8 cellular contexts compared by ENCODE assay signal in genomic region chr10:15370741-15371701, GRCh38. TPM values are rescaled to one million over a fixed set of nuclear protein-coding genes. Genes with fewer than 3 reads are reported as not detected.
A peak's percentile ranks its signal among the peaks of the same experiment; 100 is the strongest.
DNase-seq lines count a peak whose midpoint lies in the region; ATAC-seq, FAIRE-seq and TF ChIP-seq lines count a peak whose summit lies in the region.

TSS of gene FAM171A1 (minus strand) at chr10:15371289. CDS start at chr10:15371052, 237 bp downstream.

- TF ChIP-seq POLR2A in HepG2 (IDR thresholded peaks at IDR 0.05; ENCODE audit: insufficient read depth in 1 of 2, low read depth in 2 of 2, low read length in 2 of 2), result no peak

- in situ Hi-C loops in HepG2 (cut with HindIII; ENCODE audit: extremely low pct_ligation_motif_present, low pct_unique_long_range_greater_than_20kb), result loop anchor here (5.0 kb wide), 2 partner anchors 44 to 109 kb away; no protein-coding TSS in a partner anchor

- no peak; the same call in 1 of the 2 replicates for TF ChIP-seq CTCF in BJ (IDR thresholded peaks at IDR 0.05; ENCODE audit: insufficient read depth, low read depth, low read length)
- TF ChIP-seq CTCF in LNCAP (IDR thresholded peaks at IDR 0.05), result peak; percentile 86
- peak; percentile 33 for TF ChIP-seq CTCF in HepG2 (CRISPR knock-in tag; IDR thresholded peaks at IDR 0.05)

- FAIRE-seq in HepG2 (lab: Jason Lieb, UNC), result no peak

- no peak for DNase-seq in BJ (ENCODE audit: low read depth)
- DNase-seq in activated CD4-positive, alpha-beta T cell treated with anti-CD3 and anti-CD28 coated beads, Interleukin-2, amount 50 U/mL, for 4 hours, result peak; percentile 50 to 55
- peak; percentile 19 for DNase-seq in dedifferentiated amniotic fluid mesenchymal stem cell (ENCODE audit: extremely low spot score)
- no peak for DNase-seq in HepG2 (ENCODE audit: low spot score)
- peak; percentile 45 for DNase-seq in stimulated activated CD4-positive, alpha-beta T cell treated with anti-CD3 and anti-CD28 coated beads, Interleukin-2, amount 100 ng/mL, for 4 hours (ENCODE audit: low read depth)

- 21% methylated on average over 3 of the region's 135 CpGs for WGBS in HepG2 (ENCODE audit: low lambda C conversion rate)

- no peak within 1 kb of the TSS for H2AFZ ChIP-seq in HepG2 (ENCODE audit: low read length)

- peak within 1 kb of the TSS; percentile 65 for H3K27ac ChIP-seq in HepG2 (ENCODE audit: extremely low read length, insufficient read depth, low read length)

- H3K36me3 ChIP-seq in BJ (ENCODE audit: control insufficient read depth, insufficient read depth, low read length) (no peaks in the 10 kb centered on the region), HepG2 (replicated peaks in 1 of 2; ENCODE audit: control insufficient read depth in 1 of 2, insufficient read depth in 2 of 2, low read length in 2 of 2) (no peaks in the 10 kb centered on the region)

- H4K20me1 ChIP-seq in HepG2 (ENCODE audit: insufficient read depth, low read length), result no peaks in the 10 kb centered on the region

- H3K79me2 ChIP-seq in HepG2 (ENCODE audit: insufficient read depth, low read length), result peaks cover 43% of the 10 kb centered on the region

- H3K4me2 ChIP-seq in HepG2 (ENCODE audit: low read depth, low read length), result peak within 1 kb of the TSS; percentile 91

- intact Hi-C loops in HepG2 (cut with micrococcal nuclease; ENCODE audit: unreplicated experiment), result loop anchor here (1.0 kb wide), 1 partner anchor 109 kb away; no protein-coding TSS in a partner anchor

- H3K27me3 ChIP-seq in BJ (ENCODE audit: control insufficient read depth, insufficient read depth, low read length) (no peaks in the 10 kb centered on the region), HepG2 (ENCODE audit: control insufficient read depth in 1 of 2, insufficient read depth in 2 of 2, low read length in 2 of 2) (0 out of 5 replicates have a peak, but pooled peaks cover 0 to 4% of the 10 kb centered on the region in 2 experiments)

- TF ChIP-seq EP300 in HepG2 (IDR thresholded peaks at IDR 0.05; ENCODE audit: low read depth in 2 of 2, low read length in 2 of 2) (no peak), HepG2 (CRISPR knock-in tag; IDR thresholded peaks at IDR 0.05; ENCODE audit: borderline replicate concordance) (no peak)

- peak within 1 kb of the TSS; percentile 91 for H3K9ac ChIP-seq in HepG2 (ENCODE audit: insufficient read depth, low read depth, low read length)

- TF ChIP-seq RAD21 in HepG2 (CRISPR knock-in tag; IDR thresholded peaks at IDR 0.05), result peak; percentile 55; the same call in 1 of the 2 replicates

- peak; percentile 68 for ATAC-seq in GM19463 (IDR thresholded peaks at IDR 0.05; ENCODE audit: unreplicated experiment)
- peak; percentile 65 for ATAC-seq in HepG2
- ATAC-seq in HG03442 (IDR thresholded peaks at IDR 0.05; ENCODE audit: unreplicated experiment), result no peak

- CTCF ChIA-PET in BJ (lab: Yijun Ruan, JAX), result interaction anchor here (0.6 to 1.4 kb wide), 6 partner anchors 9 to 204 kb away, joined by 3 to 5 read pairs (median 4); no protein-coding TSS in a partner anchor
- CTCF ChIA-PET in HepG2 (lab: Yijun Ruan, JAX; ENCODE audit: low intra/inter-chr PET ratio, low total read pairs), result interaction anchor here (1.2 to 1.9 kb wide), 3 partner anchors 109 to 161 kb away, joined by 3 to 16 read pairs (median 13); no protein-coding TSS in a partner anchor

- BruUV-seq in HepG2 (replicated peaks; lab: Mats Ljungman, UMichigan), result no TSS peak

- H3K4me3 ChIP-seq in BJ (ENCODE audit: low read depth, low read length), result peak within 1 kb of the TSS; percentile 67
- peak within 1 kb of the TSS; percentile 77 to 84 (median 82) for H3K4me3 ChIP-seq in HepG2 (replicated peaks in 1 of 3; ENCODE audit: insufficient read depth in 1 of 3, low read depth in 2 of 3, low read length in 3 of 3)

- peaks cover 34% of the 10 kb centered on the region for H3K4me1 ChIP-seq in HepG2 (ENCODE audit: insufficient read depth, low read length)

- H3K9me3 ChIP-seq in HepG2 (ENCODE audit: low read length), result no peaks in the 10 kb centered on the region

- POLR2A ChIA-PET in BJ (lab: Charles Lee) (no interaction called here), HepG2 (lab: Yijun Ruan, JAX) (interaction anchor here (1.1 to 1.3 kb wide), 2 partner anchors 27 to 39 kb away, joined by 4 read pairs; no protein-coding TSS in a partner anchor)

TF ChIP-seq in HepG2, 621 proteins besides CTCF, POLR2A, EP300 and RAD21 (continues in another document):
- TF ChIP-seq, protein P1, sequence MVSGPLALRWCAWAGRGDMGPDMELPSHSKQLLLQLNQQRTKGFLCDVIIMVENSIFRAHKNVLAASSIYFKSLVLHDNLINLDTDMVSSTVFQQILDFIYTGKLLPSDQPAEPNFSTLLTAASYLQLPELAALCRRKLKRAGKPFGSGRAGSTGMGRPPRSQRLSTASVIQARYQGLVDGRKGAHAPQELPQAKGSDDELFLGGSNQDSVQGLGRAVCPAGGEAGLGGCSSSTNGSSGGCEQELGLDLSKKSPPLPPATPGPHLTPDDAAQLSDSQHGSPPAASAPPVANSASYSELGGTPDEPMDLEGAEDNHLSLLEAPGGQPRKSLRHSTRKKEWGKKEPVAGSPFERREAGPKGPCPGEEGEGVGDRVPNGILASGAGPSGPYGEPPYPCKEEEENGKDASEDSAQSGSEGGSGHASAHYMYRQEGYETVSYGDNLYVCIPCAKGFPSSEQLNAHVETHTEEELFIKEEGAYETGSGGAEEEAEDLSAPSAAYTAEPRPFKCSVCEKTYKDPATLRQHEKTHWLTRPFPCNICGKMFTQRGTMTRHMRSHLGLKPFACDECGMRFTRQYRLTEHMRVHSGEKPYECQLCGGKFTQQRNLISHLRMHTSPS (CRISPR knock-in tag; IDR thresholded peaks at IDR 0.05; ENCODE audit: low read depth), result no peak
- TF ChIP-seq MAFK (conservative IDR thresholded peaks at IDR 0.05 in 1 of 2, IDR thresholded peaks at IDR 0.05 in 1 of 2; ENCODE audit: low read length in 2 of 2) (no peak), MTERF4 (CRISPR knock-in tag; IDR thresholded peaks at IDR 0.05) (no peak), SIN3A (IDR thresholded peaks at IDR 0.05; ENCODE audit: borderline replicate concordance, low read depth, low read length) (peak; percentile 11; the same call in 1 of the 2 replicates), ZNF879 (CRISPR knock-in tag; IDR thresholded peaks at IDR 0.05) (no peak), RBFOX2 (IDR thresholded peaks at IDR 0.05; ENCODE audit: low read depth, low read length) (0 out of 2 replicates have a peak, but pooled peaks have one; percentile 2), SKI (IDR thresholded peaks at IDR 0.05; ENCODE audit: partially characterized antibody) (peak; percentile 33), ZNF564 (CRISPR knock-in tag; IDR thresholded peaks at IDR 0.05) (0 out of 2 replicates have a peak, but pooled peaks have one; percentile 9), YY1 (IDR thresholded peaks at IDR 0.05; ENCODE audit: insufficient read depth, insufficient replicate concordance, low read depth, low read length) (peak; percentile 24)
- TF ChIP-seq, protein P2, sequence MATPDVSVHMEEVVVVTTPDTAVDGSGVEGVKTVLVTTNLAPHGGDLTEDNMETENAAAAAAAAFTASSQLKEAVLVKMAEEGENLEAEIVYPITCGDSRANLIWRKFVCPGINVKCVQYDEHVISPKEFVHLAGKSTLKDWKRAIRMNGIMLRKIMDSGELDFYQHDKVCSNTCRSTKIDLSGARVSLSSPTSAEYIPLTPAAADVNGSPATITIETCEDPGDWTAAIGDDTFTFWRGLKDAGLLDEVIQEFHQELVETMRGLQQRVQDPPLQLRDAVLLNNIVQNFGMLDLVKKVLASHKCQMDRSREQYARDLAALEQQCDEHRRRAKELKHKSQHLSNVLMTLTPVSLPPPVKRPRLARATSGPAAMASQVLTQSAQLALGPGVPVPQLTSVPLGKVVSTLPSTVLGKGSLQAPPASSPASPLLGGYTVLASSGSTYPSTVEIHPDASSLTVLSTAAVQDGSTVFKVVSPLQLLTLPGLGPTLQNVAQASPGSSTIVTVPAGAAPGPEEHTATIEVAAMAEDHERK (CRISPR knock-in tag; IDR thresholded peaks at IDR 0.05; ENCODE audit: low read depth), result no peak

RNA-seq across cellular contexts. Expression of gene FAM171A1, which starts in this region (rescaled TPM):
- polyA plus RNA-seq in BJ (2011; rRNA removed) (13.2 and 18.4 TPM in 2 replicates), HepG2 (2011; rRNA removed) (34.7 and 37.7 TPM in 2 replicates)
- 9.9 and 13.3 TPM in 2 replicates for polyA minus RNA-seq in BJ (2011; rRNA and poly(A)+ RNA removed)
- 17.8 and 21.5 TPM in 2 replicates for total RNA-seq in HepG2 (2016; rRNA removed; fragmentation: Illumina TruSeq; extraction: Trizol)
- total RNA-seq in HepG2 (2016; cell fraction: cytosol; rRNA removed; fragmentation: Illumina TruSeq; extraction: Trizol; ENCODE audit: low read depth), result 4.7 and 5.7 TPM in 2 replicates
- total RNA-seq in HepG2 (2016; cell fraction: insoluble cytoplasmic fraction; rRNA removed; fragmentation: Illumina TruSeq; extraction: Trizol), result 14.6 and 21.5 TPM in 2 replicates
- total RNA-seq in HepG2 (2016; cell fraction: membrane; rRNA removed; fragmentation: Illumina TruSeq; extraction: Trizol), result 20.8 and 23.5 TPM in 2 replicates
- 19.2 and 22.3 TPM in 2 replicates for total RNA-seq in HepG2 (2016; cell fraction: nucleus; rRNA removed; fragmentation: Illumina TruSeq; extraction: Trizol)
- polyA plus RNA-seq in HepG2 (2011; cell fraction: cytosol; rRNA removed), result 36.5 and 41.2 TPM in 2 replicates
- 23.9 and 26.3 TPM in 2 replicates for polyA plus RNA-seq in HepG2 (2011; cell fraction: nucleus; rRNA removed)
- 30.7 and 50.8 TPM in 2 replicates for polyA plus RNA-seq in HepG2 (2012)
- polyA plus RNA-seq in HepG2 (2016; cell fraction: cytosol; fragmentation: Illumina TruSeq; extraction: Trizol; ENCODE audit: low read depth), result 4.7 and 5.3 TPM in 2 replicates
- 18.9 and 24.9 TPM in 2 replicates for polyA plus RNA-seq in HepG2 (2016; cell fraction: insoluble cytoplasmic fraction; fragmentation: Illumina TruSeq; extraction: Trizol; ENCODE audit: low read depth)
- polyA plus RNA-seq in HepG2 (2016; cell fraction: membrane; fragmentation: Illumina TruSeq; extraction: Trizol; ENCODE audit: low read depth), result 18.3 and 20.8 TPM in 2 replicates
- 34.1 and 37.6 TPM in 2 replicates for polyA plus RNA-seq in HepG2 (2016; cell fraction: nucleus; fragmentation: Illumina TruSeq; extraction: Trizol; ENCODE audit: insufficient read depth, low read depth)
- 0.02 and 41.8 TPM in 2 replicates for polyA minus RNA-seq in HepG2 (2011; rRNA and poly(A)+ RNA removed; ENCODE audit: low replicate concordance)
- polyA minus RNA-seq in HepG2 (2011; cell fraction: cytosol; rRNA and poly(A)+ RNA removed), result 19.1 and 21.5 TPM in 2 replicates
- 13.6 and 15.7 TPM in 2 replicates for polyA minus RNA-seq in HepG2 (2011; cell fraction: nucleus; rRNA and poly(A)+ RNA removed)

Comparison
In these comparisons a context has a peak if more than half of its experiments do, and no peak if none do; other contexts are left out.
1. DNase-seq: peak in activated CD4-positive, alpha-beta T cell treated with anti-CD3 and anti-CD28 coated beads, Interleukin-2, amount 50 U/mL, for 4 hours (2 of 2), dedifferentiated amniotic fluid mesenchymal stem cell (single experiment) and stimulated activated CD4-positive, alpha-beta T cell treated with anti-CD3 and anti-CD28 coated beads, Interleukin-2, amount 100 ng/mL, for 4 hours (single experiment); none in BJ (single experiment) and HepG2 (single experiment).